1 cellular context compared by ENCODE assay signal in genomic region chr17:48542956-48543853, GRCh38.
A peak's percentile ranks its signal among the peaks of the same experiment; 100 is the strongest.
TF ChIP-seq lines count a peak whose summit lies in the region.

No MANE protein-coding gene starts in this region.

TF ChIP-seq in H1, 55 proteins besides CTCF, POLR2A, EP300 and RAD21:
- TF ChIP-seq TCF12 (IDR thresholded peaks at IDR 0.05; ENCODE audit: low read depth, low read length) (0 out of 2 replicates have a peak, but pooled peaks have one; percentile 46), NANOG (IDR thresholded peaks at IDR 0.05; ENCODE audit: insufficient read depth, low read depth, low read length, poor library complexity, severe bottlenecking) (no peak), EZH2 (IDR thresholded peaks at IDR 0.05; ENCODE audit: low read depth, low read length, severe bottlenecking) (peak; percentile 99), CTBP2 (IDR thresholded peaks at IDR 0.05; ENCODE audit: borderline replicate concordance, insufficient read depth, insufficient read length, low read length) (no peak), POU5F1 (IDR thresholded peaks at IDR 0.05; ENCODE audit: low read depth, low read length) (no peak), KDM4A (IDR thresholded peaks at IDR 0.05; ENCODE audit: low read depth, low read length, severe bottlenecking) (peak; percentile 62), SUZ12 (IDR thresholded peaks at IDR 0.05; ENCODE audit: low read length) (peak; percentile 98), GABPA (IDR thresholded peaks at IDR 0.05; ENCODE audit: borderline replicate concordance, insufficient read depth, low read length) (0 out of 2 replicates have a peak, but pooled peaks have one; percentile 28), SP1 (IDR thresholded peaks at IDR 0.05; ENCODE audit: low read depth, low read length) (no peak), CEBPB (IDR thresholded peaks at IDR 0.05; ENCODE audit: low read depth, low read length) (no peak), JUND (IDR thresholded peaks at IDR 0.05; ENCODE audit: low read length) (no peak), RNF2 (IDR thresholded peaks at IDR 0.05; ENCODE audit: borderline replicate concordance, low read depth, low read length, missing control alignments, poor library complexity, severe bottlenecking) (peak; percentile 96)
TF ChIP-seq in H1: peak in this region for 6.
